ENCODE assay signal across 1 cellular context in the genomic region with DNA sequence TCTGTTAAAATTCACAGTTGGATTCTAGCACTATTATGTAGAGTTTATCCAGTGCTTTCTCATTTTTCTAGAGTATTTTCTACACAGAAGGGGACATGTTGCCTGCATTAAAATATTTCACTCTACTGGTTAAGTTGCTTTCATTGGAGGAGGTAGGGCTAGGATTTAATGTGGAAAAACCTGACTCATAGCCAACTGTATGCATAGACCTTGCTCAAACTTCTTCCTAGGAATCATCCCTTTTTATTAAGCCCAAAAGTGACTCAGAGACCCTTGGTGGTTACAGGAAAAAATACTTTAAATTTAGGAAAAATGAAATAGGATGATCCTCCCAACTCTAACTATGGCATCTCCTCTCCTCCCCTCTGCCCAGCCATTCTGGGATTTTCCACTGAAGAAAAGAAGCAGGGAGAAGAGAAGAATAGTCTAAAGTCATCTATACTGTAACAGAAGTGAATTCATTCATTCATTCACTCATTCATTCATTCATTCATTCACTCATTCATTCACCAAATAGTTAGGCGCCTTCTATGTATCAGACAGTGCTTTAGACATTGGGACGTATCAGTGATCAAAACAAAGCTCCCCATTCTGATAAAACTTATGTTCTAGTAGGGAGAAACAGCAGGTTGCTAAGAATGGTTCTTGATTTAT.
TF ChIP-seq lines count a peak whose summit lies in the region.

No MANE protein-coding gene starts in this region.

TF ChIP-seq in IMR-90, 13 proteins besides CTCF, POLR2A, EP300 and RAD21 (continued from another document):
- TF ChIP-seq, protein P1, sequence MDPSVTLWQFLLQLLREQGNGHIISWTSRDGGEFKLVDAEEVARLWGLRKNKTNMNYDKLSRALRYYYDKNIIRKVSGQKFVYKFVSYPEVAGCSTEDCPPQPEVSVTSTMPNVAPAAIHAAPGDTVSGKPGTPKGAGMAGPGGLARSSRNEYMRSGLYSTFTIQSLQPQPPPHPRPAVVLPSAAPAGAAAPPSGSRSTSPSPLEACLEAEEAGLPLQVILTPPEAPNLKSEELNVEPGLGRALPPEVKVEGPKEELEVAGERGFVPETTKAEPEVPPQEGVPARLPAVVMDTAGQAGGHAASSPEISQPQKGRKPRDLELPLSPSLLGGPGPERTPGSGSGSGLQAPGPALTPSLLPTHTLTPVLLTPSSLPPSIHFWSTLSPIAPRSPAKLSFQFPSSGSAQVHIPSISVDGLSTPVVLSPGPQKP (IDR thresholded peaks at IDR 0.05; ENCODE audit: borderline replicate concordance, low read depth, low read length), result no peak
